In the genomic region with DNA sequence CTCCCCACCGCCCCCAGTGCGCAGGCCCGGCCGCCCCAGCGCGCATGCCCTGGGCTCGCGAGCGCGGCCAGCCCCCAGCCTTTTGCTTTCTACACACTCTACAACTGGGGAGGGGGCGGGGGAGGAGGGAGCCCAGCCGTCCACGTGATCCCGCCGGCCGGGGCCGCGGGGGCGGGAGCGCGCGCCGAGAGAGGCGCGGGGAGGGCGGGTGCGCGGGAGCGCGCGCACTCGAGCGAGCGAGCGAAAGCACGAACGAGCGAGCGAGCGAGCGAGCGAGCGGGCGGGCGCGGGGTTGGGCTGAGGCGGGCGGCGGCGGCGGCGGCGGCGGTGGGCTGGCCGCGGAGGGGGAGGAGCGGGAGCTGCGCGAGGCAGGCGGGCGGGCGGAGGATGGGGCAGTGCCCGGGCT, we compare ENCODE assay signal across 1 cellular context.
A peak's percentile ranks its signal among the peaks of the same experiment; 100 is the strongest.
TF ChIP-seq lines count a peak whose summit lies in the region.

A gene (plus strand): TSS at position 395 of the 406 bp plus-strand sequence. CDS start 1,179 bp downstream, outside the sequence.

TF ChIP-seq in HepG2, 621 proteins besides CTCF, POLR2A, EP300 and RAD21 (continued from another document):
- TF ChIP-seq, protein P1, sequence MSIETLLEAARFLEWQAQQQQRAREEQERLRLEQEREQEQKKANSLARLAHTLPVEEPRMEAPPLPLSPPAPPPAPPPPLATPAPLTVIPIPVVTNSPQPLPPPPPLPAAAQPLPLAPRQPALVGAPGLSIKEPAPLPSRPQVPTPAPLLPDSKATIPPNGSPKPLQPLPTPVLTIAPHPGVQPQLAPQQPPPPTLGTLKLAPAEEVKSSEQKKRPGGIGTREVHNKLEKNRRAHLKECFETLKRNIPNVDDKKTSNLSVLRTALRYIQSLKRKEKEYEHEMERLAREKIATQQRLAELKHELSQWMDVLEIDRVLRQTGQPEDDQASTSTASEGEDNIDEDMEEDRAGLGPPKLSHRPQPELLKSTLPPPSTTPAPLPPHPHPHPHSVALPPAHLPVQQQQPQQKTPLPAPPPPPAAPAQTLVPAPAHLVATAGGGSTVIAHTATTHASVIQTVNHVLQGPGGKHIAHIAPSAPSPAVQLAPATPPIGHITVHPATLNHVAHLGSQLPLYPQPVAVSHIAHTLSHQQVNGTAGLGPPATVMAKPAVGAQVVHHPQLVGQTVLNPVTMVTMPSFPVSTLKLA (IDR thresholded peaks at IDR 0.05) = no peak
- no peak for TF ChIP-seq ZNF550 (CRISPR knock-in tag; IDR thresholded peaks at IDR 0.05; ENCODE audit: borderline replicate concordance)
- no peak for TF ChIP-seq MAFF (IDR thresholded peaks at IDR 0.05; ENCODE audit: low read depth, low read length)
- no peak for TF ChIP-seq DPF2 (CRISPR knock-in tag; IDR thresholded peaks at IDR 0.05; ENCODE audit: borderline replicate concordance, low read depth)
- TF ChIP-seq XRCC5 (optimal IDR thresholded peaks at IDR 0.05; ENCODE audit: low read length) = no peak
- TF ChIP-seq, protein P2, sequence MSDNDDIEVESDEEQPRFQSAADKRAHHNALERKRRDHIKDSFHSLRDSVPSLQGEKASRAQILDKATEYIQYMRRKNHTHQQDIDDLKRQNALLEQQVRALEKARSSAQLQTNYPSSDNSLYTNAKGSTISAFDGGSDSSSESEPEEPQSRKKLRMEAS (IDR thresholded peaks at IDR 0.05) = 0 out of 2 replicates have a peak, but pooled peaks have one; percentile 27
- TF ChIP-seq, protein P3, sequence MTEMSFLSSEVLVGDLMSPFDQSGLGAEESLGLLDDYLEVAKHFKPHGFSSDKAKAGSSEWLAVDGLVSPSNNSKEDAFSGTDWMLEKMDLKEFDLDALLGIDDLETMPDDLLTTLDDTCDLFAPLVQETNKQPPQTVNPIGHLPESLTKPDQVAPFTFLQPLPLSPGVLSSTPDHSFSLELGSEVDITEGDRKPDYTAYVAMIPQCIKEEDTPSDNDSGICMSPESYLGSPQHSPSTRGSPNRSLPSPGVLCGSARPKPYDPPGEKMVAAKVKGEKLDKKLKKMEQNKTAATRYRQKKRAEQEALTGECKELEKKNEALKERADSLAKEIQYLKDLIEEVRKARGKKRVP (CRISPR knock-in tag; IDR thresholded peaks at IDR 0.05) = no peak
- no peak for TF ChIP-seq SIN3B (IDR thresholded peaks at IDR 0.05; ENCODE audit: low read length)
- TF ChIP-seq FOXC1 (CRISPR knock-in tag; IDR thresholded peaks at IDR 0.05; ENCODE audit: borderline replicate concordance) = no peak
- TF ChIP-seq, protein P4, sequence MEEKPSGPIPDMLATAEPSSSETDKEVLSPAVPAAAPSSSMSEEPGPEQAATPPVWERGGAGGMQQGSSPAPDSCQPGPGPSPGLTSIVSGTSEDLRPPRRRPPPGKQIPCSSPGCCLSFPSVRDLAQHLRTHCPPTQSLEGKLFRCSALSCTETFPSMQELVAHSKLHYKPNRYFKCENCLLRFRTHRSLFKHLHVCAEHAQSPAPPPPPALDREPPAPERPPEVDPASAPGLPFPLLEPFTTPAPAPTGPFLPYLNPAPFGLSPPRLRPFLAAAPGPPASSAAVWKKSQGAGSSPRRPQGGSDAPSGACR (CRISPR knock-in tag; IDR thresholded peaks at IDR 0.05) = no peak
- TF ChIP-seq ZSCAN30 (CRISPR knock-in tag; IDR thresholded peaks at IDR 0.05) = no peak
- no peak for TF ChIP-seq SATB2 (CRISPR knock-in tag; IDR thresholded peaks at IDR 0.05)
- TF ChIP-seq, protein P5, sequence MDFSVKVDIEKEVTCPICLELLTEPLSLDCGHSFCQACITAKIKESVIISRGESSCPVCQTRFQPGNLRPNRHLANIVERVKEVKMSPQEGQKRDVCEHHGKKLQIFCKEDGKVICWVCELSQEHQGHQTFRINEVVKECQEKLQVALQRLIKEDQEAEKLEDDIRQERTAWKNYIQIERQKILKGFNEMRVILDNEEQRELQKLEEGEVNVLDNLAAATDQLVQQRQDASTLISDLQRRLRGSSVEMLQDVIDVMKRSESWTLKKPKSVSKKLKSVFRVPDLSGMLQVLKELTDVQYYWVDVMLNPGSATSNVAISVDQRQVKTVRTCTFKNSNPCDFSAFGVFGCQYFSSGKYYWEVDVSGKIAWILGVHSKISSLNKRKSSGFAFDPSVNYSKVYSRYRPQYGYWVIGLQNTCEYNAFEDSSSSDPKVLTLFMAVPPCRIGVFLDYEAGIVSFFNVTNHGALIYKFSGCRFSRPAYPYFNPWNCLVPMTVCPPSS (IDR thresholded peaks at IDR 0.05) = no peak
- TF ChIP-seq, protein P6, sequence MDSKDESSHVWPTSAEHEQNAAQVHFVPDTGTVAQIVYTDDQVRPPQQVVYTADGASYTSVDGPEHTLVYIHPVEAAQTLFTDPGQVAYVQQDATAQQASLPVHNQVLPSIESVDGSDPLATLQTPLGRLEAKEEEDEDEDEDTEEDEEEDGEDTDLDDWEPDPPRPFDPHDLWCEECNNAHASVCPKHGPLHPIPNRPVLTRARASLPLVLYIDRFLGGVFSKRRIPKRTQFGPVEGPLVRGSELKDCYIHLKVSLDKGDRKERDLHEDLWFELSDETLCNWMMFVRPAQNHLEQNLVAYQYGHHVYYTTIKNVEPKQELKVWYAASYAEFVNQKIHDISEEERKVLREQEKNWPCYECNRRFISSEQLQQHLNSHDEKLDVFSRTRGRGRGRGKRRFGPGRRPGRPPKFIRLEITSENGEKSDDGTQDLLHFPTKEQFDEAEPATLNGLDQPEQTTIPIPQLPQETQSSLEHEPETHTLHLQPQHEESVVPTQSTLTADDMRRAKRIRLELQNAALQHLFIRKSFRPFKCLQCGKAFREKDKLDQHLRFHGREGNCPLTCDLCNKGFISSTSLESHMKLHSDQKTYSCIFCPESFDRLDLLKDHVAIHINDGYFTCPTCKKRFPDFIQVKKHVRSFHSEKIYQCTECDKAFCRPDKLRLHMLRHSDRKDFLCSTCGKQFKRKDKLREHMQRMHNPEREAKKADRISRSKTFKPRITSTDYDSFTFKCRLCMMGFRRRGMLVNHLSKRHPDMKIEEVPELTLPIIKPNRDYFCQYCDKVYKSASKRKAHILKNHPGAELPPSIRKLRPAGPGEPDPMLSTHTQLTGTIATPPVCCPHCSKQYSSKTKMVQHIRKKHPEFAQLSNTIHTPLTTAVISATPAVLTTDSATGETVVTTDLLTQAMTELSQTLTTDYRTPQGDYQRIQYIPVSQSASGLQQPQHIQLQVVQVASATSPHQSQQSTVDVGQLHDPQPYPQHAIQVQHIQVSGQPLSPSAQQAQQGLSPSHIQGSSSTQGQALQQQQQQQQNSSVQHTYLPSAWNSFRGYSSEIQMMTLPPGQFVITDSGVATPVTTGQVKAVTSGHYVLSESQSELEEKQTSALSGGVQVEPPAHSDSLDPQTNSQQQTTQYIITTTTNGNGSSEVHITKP (CRISPR knock-in tag; IDR thresholded peaks at IDR 0.05; ENCODE audit: low read depth) = no peak
- TF ChIP-seq, protein P7, sequence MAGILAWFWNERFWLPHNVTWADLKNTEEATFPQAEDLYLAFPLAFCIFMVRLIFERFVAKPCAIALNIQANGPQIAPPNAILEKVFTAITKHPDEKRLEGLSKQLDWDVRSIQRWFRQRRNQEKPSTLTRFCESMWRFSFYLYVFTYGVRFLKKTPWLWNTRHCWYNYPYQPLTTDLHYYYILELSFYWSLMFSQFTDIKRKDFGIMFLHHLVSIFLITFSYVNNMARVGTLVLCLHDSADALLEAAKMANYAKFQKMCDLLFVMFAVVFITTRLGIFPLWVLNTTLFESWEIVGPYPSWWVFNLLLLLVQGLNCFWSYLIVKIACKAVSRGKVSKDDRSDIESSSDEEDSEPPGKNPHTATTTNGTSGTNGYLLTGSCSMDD (CRISPR knock-in tag; IDR thresholded peaks at IDR 0.05) = no peak
- TF ChIP-seq MAZ (IDR thresholded peaks at IDR 0.05; ENCODE audit: borderline replicate concordance, low read depth, low read length) = 0 out of 2 replicates have a peak, but pooled peaks have one; percentile 13
- TF ChIP-seq MAZ (CRISPR knock-in tag; IDR thresholded peaks at IDR 0.05; ENCODE audit: low read depth) = peak; percentile 46; the same call in 1 of the 2 replicates
- TF ChIP-seq, protein P8, sequence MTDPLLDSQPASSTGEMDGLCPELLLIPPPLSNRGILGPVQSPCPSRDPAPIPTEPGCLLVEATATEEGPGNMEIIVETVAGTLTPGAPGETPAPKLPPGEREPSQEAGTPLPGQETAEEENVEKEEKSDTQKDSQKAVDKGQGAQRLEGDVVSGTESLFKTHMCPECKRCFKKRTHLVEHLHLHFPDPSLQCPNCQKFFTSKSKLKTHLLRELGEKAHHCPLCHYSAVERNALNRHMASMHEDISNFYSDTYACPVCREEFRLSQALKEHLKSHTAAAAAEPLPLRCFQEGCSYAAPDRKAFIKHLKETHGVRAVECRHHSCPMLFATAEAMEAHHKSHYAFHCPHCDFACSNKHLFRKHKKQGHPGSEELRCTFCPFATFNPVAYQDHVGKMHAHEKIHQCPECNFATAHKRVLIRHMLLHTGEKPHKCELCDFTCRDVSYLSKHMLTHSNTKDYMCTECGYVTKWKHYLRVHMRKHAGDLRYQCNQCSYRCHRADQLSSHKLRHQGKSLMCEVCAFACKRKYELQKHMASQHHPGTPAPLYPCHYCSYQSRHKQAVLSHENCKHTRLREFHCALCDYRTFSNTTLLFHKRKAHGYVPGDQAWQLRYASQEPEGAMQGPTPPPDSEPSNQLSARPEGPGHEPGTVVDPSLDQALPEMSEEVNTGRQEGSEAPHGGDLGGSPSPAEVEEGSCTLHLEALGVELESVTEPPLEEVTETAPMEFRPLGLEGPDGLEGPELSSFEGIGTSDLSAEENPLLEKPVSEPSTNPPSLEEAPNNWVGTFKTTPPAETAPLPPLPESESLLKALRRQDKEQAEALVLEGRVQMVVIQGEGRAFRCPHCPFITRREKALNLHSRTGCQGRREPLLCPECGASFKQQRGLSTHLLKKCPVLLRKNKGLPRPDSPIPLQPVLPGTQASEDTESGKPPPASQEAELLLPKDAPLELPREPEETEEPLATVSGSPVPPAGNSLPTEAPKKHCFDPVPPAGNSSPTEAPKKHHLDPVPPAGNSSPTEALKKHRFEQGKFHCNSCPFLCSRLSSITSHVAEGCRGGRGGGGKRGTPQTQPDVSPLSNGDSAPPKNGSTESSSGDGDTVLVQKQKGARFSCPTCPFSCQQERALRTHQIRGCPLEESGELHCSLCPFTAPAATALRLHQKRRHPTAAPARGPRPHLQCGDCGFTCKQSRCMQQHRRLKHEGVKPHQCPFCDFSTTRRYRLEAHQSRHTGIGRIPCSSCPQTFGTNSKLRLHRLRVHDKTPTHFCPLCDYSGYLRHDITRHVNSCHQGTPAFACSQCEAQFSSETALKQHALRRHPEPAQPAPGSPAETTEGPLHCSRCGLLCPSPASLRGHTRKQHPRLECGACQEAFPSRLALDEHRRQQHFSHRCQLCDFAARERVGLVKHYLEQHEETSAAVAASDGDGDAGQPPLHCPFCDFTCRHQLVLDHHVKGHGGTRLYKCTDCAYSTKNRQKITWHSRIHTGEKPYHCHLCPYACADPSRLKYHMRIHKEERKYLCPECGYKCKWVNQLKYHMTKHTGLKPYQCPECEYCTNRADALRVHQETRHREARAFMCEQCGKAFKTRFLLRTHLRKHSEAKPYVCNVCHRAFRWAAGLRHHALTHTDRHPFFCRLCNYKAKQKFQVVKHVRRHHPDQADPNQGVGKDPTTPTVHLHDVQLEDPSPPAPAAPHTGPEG (CRISPR knock-in tag; IDR thresholded peaks at IDR 0.05) = peak; percentile 96
- no peak for TF ChIP-seq MAF1 (CRISPR knock-in tag; IDR thresholded peaks at IDR 0.05; ENCODE audit: borderline replicate concordance)
- TF ChIP-seq JUN (CRISPR knock-in tag; IDR thresholded peaks at IDR 0.05) = no peak
- TF ChIP-seq ELF4 (CRISPR knock-in tag; IDR thresholded peaks at IDR 0.05; ENCODE audit: borderline replicate concordance) = no peak
- TF ChIP-seq HOXA7 (CRISPR knock-in tag; IDR thresholded peaks at IDR 0.05) = no peak
- TF ChIP-seq, protein P9, sequence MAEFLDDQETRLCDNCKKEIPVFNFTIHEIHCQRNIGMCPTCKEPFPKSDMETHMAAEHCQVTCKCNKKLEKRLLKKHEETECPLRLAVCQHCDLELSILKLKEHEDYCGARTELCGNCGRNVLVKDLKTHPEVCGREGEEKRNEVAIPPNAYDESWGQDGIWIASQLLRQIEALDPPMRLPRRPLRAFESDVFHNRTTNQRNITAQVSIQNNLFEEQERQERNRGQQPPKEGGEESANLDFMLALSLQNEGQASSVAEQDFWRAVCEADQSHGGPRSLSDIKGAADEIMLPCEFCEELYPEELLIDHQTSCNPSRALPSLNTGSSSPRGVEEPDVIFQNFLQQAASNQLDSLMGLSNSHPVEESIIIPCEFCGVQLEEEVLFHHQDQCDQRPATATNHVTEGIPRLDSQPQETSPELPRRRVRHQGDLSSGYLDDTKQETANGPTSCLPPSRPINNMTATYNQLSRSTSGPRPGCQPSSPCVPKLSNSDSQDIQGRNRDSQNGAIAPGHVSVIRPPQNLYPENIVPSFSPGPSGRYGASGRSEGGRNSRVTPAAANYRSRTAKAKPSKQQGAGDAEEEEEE (CRISPR knock-in tag; IDR thresholded peaks at IDR 0.05; ENCODE audit: borderline replicate concordance) = no peak
- TF ChIP-seq, protein P10, sequence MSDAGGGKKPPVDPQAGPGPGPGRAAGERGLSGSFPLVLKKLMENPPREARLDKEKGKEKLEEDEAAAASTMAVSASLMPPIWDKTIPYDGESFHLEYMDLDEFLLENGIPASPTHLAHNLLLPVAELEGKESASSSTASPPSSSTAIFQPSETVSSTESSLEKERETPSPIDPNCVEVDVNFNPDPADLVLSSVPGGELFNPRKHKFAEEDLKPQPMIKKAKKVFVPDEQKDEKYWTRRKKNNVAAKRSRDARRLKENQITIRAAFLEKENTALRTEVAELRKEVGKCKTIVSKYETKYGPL (CRISPR knock-in tag; IDR thresholded peaks at IDR 0.05) = no peak
- no peak for TF ChIP-seq HDAC6 (IDR thresholded peaks at IDR 0.05; ENCODE audit: low read depth, low read length)
- TF ChIP-seq, protein P11, sequence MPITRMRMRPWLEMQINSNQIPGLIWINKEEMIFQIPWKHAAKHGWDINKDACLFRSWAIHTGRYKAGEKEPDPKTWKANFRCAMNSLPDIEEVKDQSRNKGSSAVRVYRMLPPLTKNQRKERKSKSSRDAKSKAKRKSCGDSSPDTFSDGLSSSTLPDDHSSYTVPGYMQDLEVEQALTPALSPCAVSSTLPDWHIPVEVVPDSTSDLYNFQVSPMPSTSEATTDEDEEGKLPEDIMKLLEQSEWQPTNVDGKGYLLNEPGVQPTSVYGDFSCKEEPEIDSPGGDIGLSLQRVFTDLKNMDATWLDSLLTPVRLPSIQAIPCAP (CRISPR knock-in tag; IDR thresholded peaks at IDR 0.05; ENCODE audit: low read depth) = no peak
- no peak for TF ChIP-seq ATF7 (IDR thresholded peaks at IDR 0.05)
- no peak for TF ChIP-seq ATF7 (CRISPR knock-in tag; IDR thresholded peaks at IDR 0.05)
- TF ChIP-seq, protein P12, sequence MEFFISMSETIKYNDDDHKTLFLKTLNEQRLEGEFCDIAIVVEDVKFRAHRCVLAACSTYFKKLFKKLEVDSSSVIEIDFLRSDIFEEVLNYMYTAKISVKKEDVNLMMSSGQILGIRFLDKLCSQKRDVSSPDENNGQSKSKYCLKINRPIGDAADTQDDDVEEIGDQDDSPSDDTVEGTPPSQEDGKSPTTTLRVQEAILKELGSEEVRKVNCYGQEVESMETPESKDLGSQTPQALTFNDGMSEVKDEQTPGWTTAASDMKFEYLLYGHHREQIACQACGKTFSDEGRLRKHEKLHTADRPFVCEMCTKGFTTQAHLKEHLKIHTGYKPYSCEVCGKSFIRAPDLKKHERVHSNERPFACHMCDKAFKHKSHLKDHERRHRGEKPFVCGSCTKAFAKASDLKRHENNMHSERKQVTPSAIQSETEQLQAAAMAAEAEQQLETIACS (CRISPR knock-in tag; IDR thresholded peaks at IDR 0.05) = peak; percentile 89
- TF ChIP-seq PRMT3 (CRISPR knock-in tag; IDR thresholded peaks at IDR 0.05; ENCODE audit: borderline replicate concordance, low read depth) = no peak
